Comparison of ENCODE assay signal across 9 cellular contexts in the genomic region with DNA sequence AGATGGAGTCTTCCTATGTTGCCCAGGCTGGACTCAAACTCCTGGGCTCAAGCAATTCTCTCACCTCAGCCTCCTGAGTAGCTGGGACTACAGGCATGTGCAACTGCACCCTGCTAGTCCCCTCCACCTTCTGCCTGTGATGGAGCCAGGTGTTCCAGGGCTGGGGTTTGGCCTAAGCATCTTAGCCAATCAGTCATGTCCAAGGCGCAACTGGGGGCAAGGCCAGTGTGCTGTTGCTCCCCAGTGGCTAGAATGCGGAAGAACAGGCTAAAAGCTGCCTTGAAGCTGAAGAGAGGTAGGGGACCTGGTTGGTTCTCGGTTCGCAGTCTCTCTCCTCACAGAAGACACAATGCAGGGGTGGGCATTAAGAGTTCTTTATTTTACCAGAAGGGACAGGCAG. TPM values are rescaled to one million over a fixed set of nuclear protein-coding genes. Genes with fewer than 3 reads are reported as not detected.
DNase-seq lines count a peak whose midpoint lies in the region; ATAC-seq and TF ChIP-seq lines count a peak whose summit lies in the region.
"Had no signal": no experiment of that assay in that cellular context is flagged by ENCODE, and none has a peak within 500 bp of the region (broad histone marks: within the 10 kb centered on the region; RNA-seq: fewer than 3 reads in every experiment).

No MANE protein-coding gene starts in this region.

- H3K9me3 Mint-ChIP-seq in nephron, result no peaks in the 10 kb centered on the region
- H3K9me3 Mint-ChIP-seq: CD4-positive, CD25-positive, alpha-beta regulatory T cell had no signal

- ATAC-seq in body of pancreas, result peak; percentile 47
- ATAC-seq in GM18502 (IDR thresholded peaks at IDR 0.05; ENCODE audit: poor library complexity, unreplicated experiment), result no peak

- peaks cover 11 to 22% of the 10 kb centered on the region in 2 donors for H3K36me3 ChIP-seq in body of pancreas (replicated peaks in 1 of 2; ENCODE audit: insufficient read depth in 1 of 2, low read depth in 2 of 2)

- H3K36me3 Mint-ChIP-seq in nephron (ENCODE audit: low read depth), result peaks cover 42% of the 10 kb centered on the region

- intact Hi-C loops in body of pancreas (cut with DNase I), result no loop called here

- H3K27ac Mint-ChIP-seq in nephron, result no peak overlapping the region

- no peaks in the 10 kb centered on the region for H3K9me3 ChIP-seq in body of pancreas

- no peaks in the 10 kb centered on the region for H3K4me1 ChIP-seq in body of pancreas

- H3K4me1 Mint-ChIP-seq in nephron, result no peaks in the 10 kb centered on the region

- no peaks in the 10 kb centered on the region for H3K27me3 Mint-ChIP-seq in nephron (ENCODE audit: low read depth)
- H3K27me3 Mint-ChIP-seq: CD4-positive, CD25-positive, alpha-beta regulatory T cell had no signal

- no peaks in the 10 kb centered on the region for H3K27me3 ChIP-seq in body of pancreas

- H3K4me3 Mint-ChIP-seq in nephron, result no peak overlapping the region
- H3K4me3 Mint-ChIP-seq: CD4-positive, CD25-positive, alpha-beta regulatory T cell had no signal

- peak in 5 of 7 experiments; percentile 10 to 38 (median 26) for TF ChIP-seq CTCF in body of pancreas (IDR thresholded peaks at IDR 0.05)
- TF ChIP-seq CTCF in nephron (IDR thresholded peaks at IDR 0.05; ENCODE audit: unreplicated experiment in 3 of 3), result peak; percentile 15 to 27 (median 23)

- 65 to 68% methylated on average over 4 of the region's 4 CpGs for WGBS in body of pancreas, 2 donors

- no peak overlapping the region for H3K27ac ChIP-seq in body of pancreas

- DNase-seq in NCI-H2029 (lab: John Stamatoyannopoulos, UW), result peak; percentile 5
- DNase-seq in NCI-H2029 treated with DMSO at 0.1 percent for 48 hours (lab: John Stamatoyannopoulos, UW), result no peak
- peak; percentile 72 for DNase-seq in NCI-H2107 treated with DMSO at 0.1 percent for 48 hours (lab: John Stamatoyannopoulos, UW; ENCODE audit: unreplicated experiment)
- peak in 3 of 4 donors; percentile 19 to 43 (median 38) for DNase-seq in body of pancreas
- DNase-seq in stimulated activated CD4-positive, alpha-beta T cell treated with anti-CD3 and anti-CD28 coated beads, Interleukin-2, amount 100 ng/mL, for 24 hours, result no peak
- DNase-seq in T-helper 1 cell, result no peak

- no peak for TF ChIP-seq POLR2A in body of pancreas (IDR thresholded peaks at IDR 0.05)

- H3K4me3 ChIP-seq in body of pancreas, result no peak overlapping the region

RNA-seq across cellular contexts. Expression of gene FLOT2, which starts 18.6 kb away (rescaled TPM):
- total RNA-seq in body of pancreas, result 10 to 100 TPM; 26.0 to 32.4 TPM

RNA-seq across cellular contexts. Expression of gene DHRS13, which starts 23.9 kb away (rescaled TPM):
- total RNA-seq in body of pancreas, result 1 to 10 TPM; 7.3 to 9.9 TPM

RNA-seq across cellular contexts. Expression of gene ERAL1, which starts 24.2 kb away (rescaled TPM):
- total RNA-seq in body of pancreas, result 10 to 100 TPM; 13.0 to 49.4 TPM

RNA-seq across cellular contexts. Expression of gene FAM222B, which starts 36.4 kb away (rescaled TPM):
- total RNA-seq in body of pancreas, result 10 to 100 TPM in 1 of 2 donors, 1 to 10 TPM in 1; 9.9 to 15.3 TPM

Comparison
In these comparisons a context has a peak if more than half of its experiments do, and no peak if none do; other contexts are left out.
1. DNase-seq: peak in NCI-H2029 (single experiment), NCI-H2107 treated with DMSO at 0.1 percent for 48 hours (single experiment) and body of pancreas (3 of 4); none in NCI-H2029 treated with DMSO at 0.1 percent for 48 hours (single experiment), stimulated activated CD4-positive, alpha-beta T cell treated with anti-CD3 and anti-CD28 coated beads, Interleukin-2, amount 100 ng/mL, for 24 hours (0 of 2) and T-helper 1 cell (0 of 5).